Comparison of ENCODE assay signal across 16 cellular contexts in the genomic region with DNA sequence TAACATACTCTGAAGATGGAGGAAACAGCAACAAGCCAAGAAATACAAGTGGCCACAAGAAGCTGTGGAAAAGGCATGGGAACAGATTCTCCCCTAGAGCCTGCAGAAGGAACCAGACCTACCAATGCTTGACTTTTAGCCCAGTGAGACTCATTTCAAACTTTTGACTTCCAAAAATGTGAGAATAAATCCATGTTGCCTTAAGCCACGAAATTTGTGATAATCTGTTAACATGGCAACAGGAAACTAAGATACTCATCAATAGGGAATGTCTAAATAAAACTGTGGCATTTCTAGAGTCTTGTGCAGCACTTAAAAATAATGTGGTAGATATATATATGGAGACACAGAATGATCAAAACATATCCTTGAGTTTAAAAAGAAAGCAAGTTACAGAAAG. TPM values are rescaled to one million over a fixed set of nuclear protein-coding genes. Genes with fewer than 3 reads are reported as not detected.
DNase-seq lines count a peak whose midpoint lies in the region; ATAC-seq and TF ChIP-seq lines count a peak whose summit lies in the region.
"Had no signal": no experiment of that assay in that cellular context is flagged by ENCODE, and none has a peak within 500 bp of the region (broad histone marks: within the 10 kb centered on the region; RNA-seq: fewer than 3 reads in every experiment).

No MANE protein-coding gene starts in this region.

- no peaks in the 10 kb centered on the region for H4K20me1 ChIP-seq in fibroblast of lung (ENCODE audit: control insufficient read depth, extremely low read depth, insufficient read depth, low read length)

- TF ChIP-seq CTCF in fibroblast of lung (conservative IDR thresholded peaks at IDR 0.05 in 1 of 2, IDR thresholded peaks at IDR 0.05 in 1 of 2; ENCODE audit: low read depth in 1 of 2, low read length in 2 of 2): no peak
- TF ChIP-seq CTCF in dorsolateral prefrontal cortex (IDR thresholded peaks at IDR 0.05 in 54 of 56, conservative IDR thresholded peaks at IDR 0.05 in 2 of 56; ENCODE audit: low read depth in 1 of 56, partially characterized antibody in 56 of 56): no peak
- no peak for TF ChIP-seq CTCF in esophagus squamous epithelium (IDR thresholded peaks at IDR 0.05)

- no peak for DNase-seq in activated T-cell treated with anti-CD3 and anti-CD28 coated beads, Interleukin-2, amount 50 U/mL, for 24 hours
- DNase-seq in activated T-cell treated with anti-CD3 and anti-CD28 coated beads, Interleukin-2, amount 50 U/mL, for 1 hour: no peak
- DNase-seq in SK-N-MC (ENCODE audit: low read depth, low spot score) (no peak), fibroblast of lung (ENCODE audit: low read depth in 2 of 2) (peak; percentile 22 to 34), dorsolateral prefrontal cortex (no peak), esophagus squamous epithelium (lab: John Stamatoyannopoulos, UW) (no peak)
- no peak for DNase-seq in stimulated activated CD4-positive, alpha-beta T cell treated with anti-CD3 and anti-CD28 coated beads, Interleukin-2, amount 100 ng/mL, for 48 hours
- DNase-seq: 8988T; CD8-positive, alpha-beta T cell; DMS79 treated with DMSO at 0.1 percent for 48 hours; NCI-H1436 treated with DMSO at 0.1 percent for 48 hours; NCI-H2029 treated with DMSO at 0.1 percent for 48 hours had no signal

- ATAC-seq in HG03159 (IDR thresholded peaks at IDR 0.05; ENCODE audit: unreplicated experiment): no peak
- ATAC-seq: CD8-positive, alpha-beta T cell; HCT116 had no signal

- H3K4me1 Mint-ChIP-seq in activated T-cell treated with anti-CD3 and anti-CD28 coated beads, Interleukin-2, amount 50 U/mL, for 24 hours (ENCODE audit: low read depth): peaks cover 22% of the 10 kb centered on the region

- no peaks in the 10 kb centered on the region for H3K36me3 Mint-ChIP-seq in activated T-cell treated with anti-CD3 and anti-CD28 coated beads, Interleukin-2, amount 50 U/mL, for 24 hours (ENCODE audit: low read depth)
- H3K36me3 Mint-ChIP-seq: CD8-positive, alpha-beta T cell had no signal

- H3K4me3 ChIP-seq in SK-N-MC (no peak overlapping the region), fibroblast of lung (replicated peaks in 1 of 4; ENCODE audit: control extremely low read depth in 1 of 4, insufficient read depth in 1 of 4, low read depth in 3 of 4, low read length in 4 of 4) (no peak overlapping the region), dorsolateral prefrontal cortex (no peak overlapping the region), esophagus squamous epithelium (no peak overlapping the region)
- H3K4me3 ChIP-seq: BLaER1 had no signal

- peak overlapping the region; percentile 6; the same call in 1 of the 2 replicates for H3K27ac ChIP-seq in SK-N-MC
- H3K27ac ChIP-seq in fibroblast of lung (ENCODE audit: insufficient read depth, low read length): no peak overlapping the region
- H3K27ac ChIP-seq in dorsolateral prefrontal cortex: peak overlapping the region in 1 of 59 donors; percentile 5
- no peak overlapping the region for H3K27ac ChIP-seq in esophagus squamous epithelium
- H3K27ac ChIP-seq: BLaER1, HL-60 had no signal

- H3K36me3 ChIP-seq in SK-N-MC (ENCODE audit: insufficient read depth, low read length) (peaks cover 4% of the 10 kb centered on the region), fibroblast of lung (ENCODE audit: control insufficient read depth, insufficient read depth, low read length) (no peaks in the 10 kb centered on the region), esophagus squamous epithelium (peaks cover 0 to 4% (median 0%) of the 10 kb centered on the region in 3 donors)

- H3K4me2 ChIP-seq in fibroblast of lung (ENCODE audit: extremely low read depth, insufficient read depth, low read length): no peak overlapping the region
- H3K4me2 ChIP-seq: BLaER1 had no signal

- 0 out of 2 replicates have a peak, but pooled peaks cover 3% of the 10 kb centered on the region for H3K9me3 ChIP-seq in SK-N-MC (ENCODE audit: low read depth, low read length)
- no peaks in the 10 kb centered on the region for H3K9me3 ChIP-seq in fibroblast of lung (ENCODE audit: control insufficient read depth, insufficient read depth, low read depth, low read length)
- no peaks in the 10 kb centered on the region for H3K9me3 ChIP-seq in esophagus squamous epithelium

- no peak for TF ChIP-seq POLR2A in esophagus squamous epithelium (IDR thresholded peaks at IDR 0.05)

- no peaks in the 10 kb centered on the region for H3K27me3 Mint-ChIP-seq in activated T-cell treated with anti-CD3 and anti-CD28 coated beads, Interleukin-2, amount 50 U/mL, for 24 hours

- H3K27me3 ChIP-seq in fibroblast of lung (ENCODE audit: control insufficient read depth, insufficient read depth, low read length) (no peaks in the 10 kb centered on the region), dorsolateral prefrontal cortex (no peaks in the 10 kb centered on the region), esophagus squamous epithelium (no peaks in the 10 kb centered on the region)
- H3K27me3 ChIP-seq: BLaER1 had no signal

- H3K4me3 Mint-ChIP-seq in activated T-cell treated with anti-CD3 and anti-CD28 coated beads, Interleukin-2, amount 50 U/mL, for 24 hours: no peak overlapping the region
- H3K4me3 Mint-ChIP-seq: CD8-positive, alpha-beta T cell had no signal

- no peak overlapping the region for H3K9ac ChIP-seq in SK-N-MC (ENCODE audit: insufficient read length)
- no peak overlapping the region for H3K9ac ChIP-seq in fibroblast of lung (ENCODE audit: insufficient read depth, low read length)
- H3K9ac ChIP-seq: BLaER1 had no signal

- intact Hi-C loops in dorsolateral prefrontal cortex (cut with DNase I) (no loop called here), esophagus squamous epithelium (cut with DNase I) (no loop called here)

- 10 to 21% methylated on average over 1 of the region's 1 CpG for WGBS in esophagus squamous epithelium, 2 donors

- H3K27ac Mint-ChIP-seq in activated T-cell treated with anti-CD3 and anti-CD28 coated beads, Interleukin-2, amount 50 U/mL, for 24 hours: peak overlapping the region; percentile 1
- H3K27ac Mint-ChIP-seq: CD8-positive, alpha-beta T cell had no signal

- H3K9me3 Mint-ChIP-seq in activated T-cell treated with anti-CD3 and anti-CD28 coated beads, Interleukin-2, amount 50 U/mL, for 24 hours: no peaks in the 10 kb centered on the region
- H3K9me3 Mint-ChIP-seq: CD8-positive, alpha-beta T cell had no signal

- H3K79me2 ChIP-seq in fibroblast of lung (ENCODE audit: control insufficient read depth, insufficient read depth, low read length): peaks cover 38% of the 10 kb centered on the region

- H3K4me1 ChIP-seq in fibroblast of lung (ENCODE audit: control insufficient read depth, extremely low read depth, insufficient read depth, low read length) (no peaks in the 10 kb centered on the region), esophagus squamous epithelium (peaks cover 0 to 11% (median 0%) of the 10 kb centered on the region in 3 donors)
- H3K4me1 ChIP-seq: BLaER1 had no signal

- no peak overlapping the region for H2AFZ ChIP-seq in fibroblast of lung (ENCODE audit: low read length)

RNA-seq across cellular contexts. Expression of a gene that starts 12.1 kb away (rescaled TPM):
- total RNA-seq in fibroblast of lung (16.9 and 31.7 TPM in 2 replicates), dorsolateral prefrontal cortex (100 to 1,000 TPM; 133 to 246 (median 192) TPM), esophagus squamous epithelium (10 to 100 TPM; 15.4 to 53.4 (median 33.4) TPM)
- polyA plus RNA-seq in fibroblast of lung: 5.1 and 5.5 TPM in 2 replicates
- polyA plus RNA-seq in fibroblast of lung (2012): 8.7 and 9.1 TPM in 2 replicates
- 17.0 and 26.6 TPM in 2 replicates for polyA minus RNA-seq in fibroblast of lung (ENCODE audit: low replicate concordance)

RNA-seq across cellular contexts. Expression of a gene that starts 39.2 kb away (rescaled TPM):
- total RNA-seq in fibroblast of lung: 679 and 950 TPM in 2 replicates
- polyA plus RNA-seq in fibroblast of lung: 1,820 and 2,040 TPM in 2 replicates
- 1,772 and 1,799 TPM in 2 replicates for polyA plus RNA-seq in fibroblast of lung (2012)
- polyA minus RNA-seq in fibroblast of lung (ENCODE audit: low replicate concordance): 149 and 237 TPM in 2 replicates
- 100 to 1,000 TPM; 346 to 633 (median 442) TPM for total RNA-seq in dorsolateral prefrontal cortex
- 1,000 to 10,000 TPM; 1,154 to 2,029 (median 1,623) TPM for total RNA-seq in esophagus squamous epithelium

RNA-seq across cellular contexts. Expression of a gene that starts 48.6 kb away (rescaled TPM):
- 99.1 and 126 TPM in 2 replicates for total RNA-seq in fibroblast of lung
- polyA plus RNA-seq in fibroblast of lung: 122 and 129 TPM in 2 replicates
- polyA plus RNA-seq in fibroblast of lung (2012): 78.6 and 83.5 TPM in 2 replicates
- polyA minus RNA-seq in fibroblast of lung (ENCODE audit: low replicate concordance): 23.5 and 31.3 TPM in 2 replicates
- 100 to 1,000 TPM; 141 to 247 (median 187) TPM for total RNA-seq in dorsolateral prefrontal cortex
- total RNA-seq in esophagus squamous epithelium: 10 to 100 TPM; 29.0 to 82.0 (median 57.5) TPM

Comparison
In these comparisons a context has a peak if more than half of its experiments do, and no peak if none do; other contexts are left out.
1. DNase-seq: peak in fibroblast of lung (2 of 2); none in activated T-cell treated with anti-CD3 and anti-CD28 coated beads, Interleukin-2, amount 50 U/mL, for 24 hours (single experiment), activated T-cell treated with anti-CD3 and anti-CD28 coated beads, Interleukin-2, amount 50 U/mL, for 1 hour (single experiment), SK-N-MC (single experiment), stimulated activated CD4-positive, alpha-beta T cell treated with anti-CD3 and anti-CD28 coated beads, Interleukin-2, amount 100 ng/mL, for 48 hours (0 of 2), dorsolateral prefrontal cortex (0 of 10) and esophagus squamous epithelium (single experiment).